8 cellular contexts compared by ENCODE assay signal in genomic region chr2:73386894-73387636, GRCh38. TPM values are rescaled to one million over a fixed set of nuclear protein-coding genes. Genes with fewer than 3 reads are reported as not detected.
A peak's percentile ranks its signal among the peaks of the same experiment; 100 is the strongest.
DNase-seq lines count a peak whose midpoint lies in the region; ATAC-seq, FAIRE-seq and TF ChIP-seq lines count a peak whose summit lies in the region.

No MANE protein-coding gene starts in this region.

- DNase-seq in activated naive CD4-positive, alpha-beta T cell treated with anti-CD3 and anti-CD28 coated beads for 36 hours = no peak
- DNase-seq in activated naive CD4-positive, alpha-beta T cell treated with Interleukin-2 at 50 U/mL for 16 hours = no peak
- DNase-seq in HepG2 (ENCODE audit: low spot score) (no peak), upper lobe of left lung (no peak), DMS153 (lab: John Stamatoyannopoulos, UW) (no peak), occipital lobe (lab: John Stamatoyannopoulos, UW) (no peak), ACHN (no peak)

- H3K36me3 Mint-ChIP-seq in activated naive CD4-positive, alpha-beta T cell treated with anti-CD3 and anti-CD28 coated beads for 36 hours (ENCODE audit: low read depth) = peaks cover 11% of the 10 kb centered on the region
- H3K36me3 Mint-ChIP-seq in activated T-helper 17 cell treated with anti-CD3 and anti-CD28 coated beads, Interleukin-2, amount 50 U/mL, for 72 hours (ENCODE audit: low read depth) = peaks cover 5% of the 10 kb centered on the region

- H3K36me3 ChIP-seq in HepG2 (replicated peaks in 1 of 2; ENCODE audit: control insufficient read depth in 1 of 2, insufficient read depth in 2 of 2, low read length in 2 of 2) (no peaks in the 10 kb centered on the region), upper lobe of left lung (no peaks in the 10 kb centered on the region)

- FAIRE-seq in HepG2 (lab: Jason Lieb, UNC) = no peak

- H3K4me1 ChIP-seq in HepG2 (ENCODE audit: insufficient read depth, low read length) = peaks cover 37% of the 10 kb centered on the region
- H3K4me1 ChIP-seq in upper lobe of left lung = peaks cover 7 to 20% (median 13%) of the 10 kb centered on the region in 4 donors

- POLR2A ChIA-PET in HepG2 (lab: Yijun Ruan, JAX) = interaction anchor here (1.4 to 2.2 kb wide), 2 partner anchors 11 to 174 kb away, joined by 3 to 5 read pairs; partner anchors contain the start of gene SMYD5

- H3K27ac ChIP-seq in HepG2 (ENCODE audit: extremely low read length, insufficient read depth, low read length) (peak overlapping the region; percentile 88), upper lobe of left lung (peak overlapping the region in 3 of 4 donors; percentile 76 to 89 (median 86))

- in situ Hi-C loops in HepG2 (cut with HindIII; ENCODE audit: extremely low pct_ligation_motif_present, low pct_unique_long_range_greater_than_20kb) = no loop called here
- in situ Hi-C loops in ACHN (cut with HindIII; ENCODE audit: low pct_ligation_motif_present, low pct_unique_long_range_greater_than_20kb, low sequenced_read_pairs) = no loop called here

- H3K79me2 ChIP-seq in HepG2 (ENCODE audit: insufficient read depth, low read length) = peaks cover 42% of the 10 kb centered on the region

- H3K9me3 Mint-ChIP-seq in activated naive CD4-positive, alpha-beta T cell treated with anti-CD3 and anti-CD28 coated beads for 36 hours = no peaks in the 10 kb centered on the region
- H3K9me3 Mint-ChIP-seq in activated T-helper 17 cell treated with anti-CD3 and anti-CD28 coated beads, Interleukin-2, amount 50 U/mL, for 72 hours = no peaks in the 10 kb centered on the region

- CTCF ChIA-PET in activated naive CD4-positive, alpha-beta T cell treated with anti-CD3 and anti-CD28 coated beads for 36 hours (lab: Charles Lee) = interaction anchor here (0.9 kb wide), 1 partner anchor 97 kb away, joined by 3 read pairs; no protein-coding TSS in a partner anchor
- CTCF ChIA-PET in HepG2 (lab: Yijun Ruan, JAX; ENCODE audit: low intra/inter-chr PET ratio, low total read pairs) = no interaction called here

- H3K4me1 Mint-ChIP-seq in activated naive CD4-positive, alpha-beta T cell treated with anti-CD3 and anti-CD28 coated beads for 36 hours (ENCODE audit: low read depth) = peaks cover 35% of the 10 kb centered on the region
- peaks cover 25% of the 10 kb centered on the region for H3K4me1 Mint-ChIP-seq in activated T-helper 17 cell treated with anti-CD3 and anti-CD28 coated beads, Interleukin-2, amount 50 U/mL, for 72 hours

- no TSS peak for BruUV-seq in HepG2 (replicated peaks; lab: Mats Ljungman, UMichigan)

- TF ChIP-seq CTCF in HepG2 (CRISPR knock-in tag; IDR thresholded peaks at IDR 0.05) (no peak), upper lobe of left lung (IDR thresholded peaks at IDR 0.05) (no peak)

- peak overlapping the region; percentile 94 for H3K4me2 ChIP-seq in HepG2 (ENCODE audit: low read depth, low read length)

- H3K27me3 Mint-ChIP-seq in activated naive CD4-positive, alpha-beta T cell treated with anti-CD3 and anti-CD28 coated beads for 36 hours (ENCODE audit: low read depth) = no peaks in the 10 kb centered on the region
- no peaks in the 10 kb centered on the region for H3K27me3 Mint-ChIP-seq in activated T-helper 17 cell treated with anti-CD3 and anti-CD28 coated beads, Interleukin-2, amount 50 U/mL, for 72 hours

- intact Hi-C loops in activated naive CD4-positive, alpha-beta T cell treated with anti-CD3 and anti-CD28 coated beads for 36 hours (cut with micrococcal nuclease) = loop anchor here (1.0 to 10.0 kb wide), 5 partner anchors 215 to 1448 kb away; partner anchors contain the start of genes DGUOK and HK2
- intact Hi-C loops in HepG2 (cut with micrococcal nuclease; ENCODE audit: unreplicated experiment) = loop anchor here (10.0 kb wide), 1 partner anchor 172 kb away; the partner anchor contains the start of gene SMYD5

- H3K9ac ChIP-seq in HepG2 (ENCODE audit: insufficient read depth, low read depth, low read length) = peak overlapping the region; percentile 89

- H4K20me1 ChIP-seq in HepG2 (ENCODE audit: insufficient read depth, low read length) = no peaks in the 10 kb centered on the region

- TF ChIP-seq POLR2A in HepG2 (IDR thresholded peaks at IDR 0.05; ENCODE audit: insufficient read depth in 1 of 2, low read depth in 2 of 2, low read length in 2 of 2) = no peak
- TF ChIP-seq POLR2A in upper lobe of left lung (IDR thresholded peaks at IDR 0.05) = no peak

- no peak for TF ChIP-seq EP300 in HepG2 (IDR thresholded peaks at IDR 0.05; ENCODE audit: low read depth in 2 of 2, low read length in 2 of 2)
- no peak for TF ChIP-seq EP300 in HepG2 (CRISPR knock-in tag; IDR thresholded peaks at IDR 0.05; ENCODE audit: borderline replicate concordance)
- TF ChIP-seq EP300 in upper lobe of left lung (IDR thresholded peaks at IDR 0.05) = no peak

- TF ChIP-seq RAD21 in HepG2 (CRISPR knock-in tag; IDR thresholded peaks at IDR 0.05) = no peak

- no peak overlapping the region for H2AFZ ChIP-seq in HepG2 (ENCODE audit: low read length)

- 21% methylated on average over 6 of the region's 6 CpGs for WGBS in HepG2 (ENCODE audit: low lambda C conversion rate)
- 21 to 29% methylated on average over 6 of the region's 6 CpGs for WGBS in upper lobe of left lung, 2 donors

- H3K4me3 ChIP-seq in HepG2 (replicated peaks in 1 of 3; ENCODE audit: insufficient read depth in 1 of 3, low read depth in 2 of 3, low read length in 3 of 3) (peak overlapping the region; percentile 85 to 100 (median 99)), upper lobe of left lung (peak overlapping the region; percentile 44 to 87 (median 76))

- H3K27ac Mint-ChIP-seq in activated naive CD4-positive, alpha-beta T cell treated with anti-CD3 and anti-CD28 coated beads for 36 hours = peak overlapping the region; percentile 86
- H3K27ac Mint-ChIP-seq in activated T-helper 17 cell treated with anti-CD3 and anti-CD28 coated beads, Interleukin-2, amount 50 U/mL, for 72 hours = peak overlapping the region; percentile 81

- no peaks in the 10 kb centered on the region for H3K9me3 ChIP-seq in HepG2 (ENCODE audit: low read length)
- no peaks in the 10 kb centered on the region for H3K9me3 ChIP-seq in upper lobe of left lung

- H3K27me3 ChIP-seq in HepG2 (ENCODE audit: control insufficient read depth in 1 of 2, insufficient read depth in 2 of 2, low read length in 2 of 2) = peaks cover 0 to 10% of the 10 kb centered on the region in 2 experiments; a peak in 3 of 5 replicates
- no peaks in the 10 kb centered on the region for H3K27me3 ChIP-seq in upper lobe of left lung

- peak overlapping the region; percentile 92 for H3K4me3 Mint-ChIP-seq in activated naive CD4-positive, alpha-beta T cell treated with anti-CD3 and anti-CD28 coated beads for 36 hours
- peak overlapping the region; percentile 88 for H3K4me3 Mint-ChIP-seq in activated T-helper 17 cell treated with anti-CD3 and anti-CD28 coated beads, Interleukin-2, amount 50 U/mL, for 72 hours

- ATAC-seq in activated T-helper 17 cell treated with anti-CD3 and anti-CD28 coated beads, Interleukin-2, amount 50 U/mL, for 72 hours (replicated peaks) = no peak
- ATAC-seq in HepG2 = no peak
- no peak for ATAC-seq in upper lobe of left lung (ENCODE audit: low FRiP score in 2 of 2)

TF ChIP-seq in HepG2, 621 proteins besides CTCF, POLR2A, EP300 and RAD21 (continues in another document):
- TF ChIP-seq ZNF891 (CRISPR knock-in tag; IDR thresholded peaks at IDR 0.05) (no peak), ZKSCAN5 (CRISPR knock-in tag; IDR thresholded peaks at IDR 0.05) (no peak), ZNF33A (CRISPR knock-in tag; IDR thresholded peaks at IDR 0.05; ENCODE audit: borderline replicate concordance) (no peak), MTA1 (CRISPR knock-in tag; IDR thresholded peaks at IDR 0.05; ENCODE audit: borderline replicate concordance) (no peak)

RNA-seq across cellular contexts. Expression of gene ALMS1, which starts 1.4 kb away (rescaled TPM):
- total RNA-seq in activated naive CD4-positive, alpha-beta T cell treated with anti-CD3 and anti-CD28 coated beads for 36 hours = 10 to 100 TPM; 15.4 to 15.8 TPM
- total RNA-seq in activated T-helper 17 cell treated with anti-CD3 and anti-CD28 coated beads, Interleukin-2, amount 50 U/mL, for 72 hours = 10 to 100 TPM; 16.3 to 20.2 TPM
- 21.2 and 28.8 TPM in 2 replicates for total RNA-seq in HepG2 (2016; rRNA removed; fragmentation: Illumina TruSeq; extraction: Trizol)
- 5.0 and 6.5 TPM in 2 replicates for total RNA-seq in HepG2 (2016; cell fraction: cytosol; rRNA removed; fragmentation: Illumina TruSeq; extraction: Trizol; ENCODE audit: low read depth)
- total RNA-seq in HepG2 (2016; cell fraction: insoluble cytoplasmic fraction; rRNA removed; fragmentation: Illumina TruSeq; extraction: Trizol) = 20.9 and 30.9 TPM in 2 replicates
- 10.1 and 12.8 TPM in 2 replicates for total RNA-seq in HepG2 (2016; cell fraction: membrane; rRNA removed; fragmentation: Illumina TruSeq; extraction: Trizol)
- total RNA-seq in HepG2 (2016; cell fraction: nucleus; rRNA removed; fragmentation: Illumina TruSeq; extraction: Trizol) = 31.3 and 34.3 TPM in 2 replicates
- 12.9 and 13.2 TPM in 2 replicates for polyA plus RNA-seq in HepG2 (2011; rRNA removed)
- polyA plus RNA-seq in HepG2 (2011; cell fraction: cytosol; rRNA removed) = 10.0 and 28.2 TPM in 2 replicates
- polyA plus RNA-seq in HepG2 (2011; cell fraction: nucleus; rRNA removed) = 8.8 and 9.1 TPM in 2 replicates
- 7.7 and 8.8 TPM in 2 replicates for polyA plus RNA-seq in HepG2 (2012)
- 1.5 and 2.1 TPM in 2 replicates for polyA plus RNA-seq in HepG2 (2016; cell fraction: cytosol; fragmentation: Illumina TruSeq; extraction: Trizol; ENCODE audit: low read depth)
- 20.0 and 21.7 TPM in 2 replicates for polyA plus RNA-seq in HepG2 (2016; cell fraction: insoluble cytoplasmic fraction; fragmentation: Illumina TruSeq; extraction: Trizol; ENCODE audit: low read depth)
- 2.8 and 3.2 TPM in 2 replicates for polyA plus RNA-seq in HepG2 (2016; cell fraction: membrane; fragmentation: Illumina TruSeq; extraction: Trizol; ENCODE audit: low read depth)
- 13.2 and 16.7 TPM in 2 replicates for polyA plus RNA-seq in HepG2 (2016; cell fraction: nucleus; fragmentation: Illumina TruSeq; extraction: Trizol; ENCODE audit: insufficient read depth, low read depth)
- 19.9 and 40.3 TPM in 2 replicates for polyA minus RNA-seq in HepG2 (2011; rRNA and poly(A)+ RNA removed; ENCODE audit: low replicate concordance)
- 15.1 and 17.3 TPM in 2 replicates for polyA minus RNA-seq in HepG2 (2011; cell fraction: cytosol; rRNA and poly(A)+ RNA removed)
- polyA minus RNA-seq in HepG2 (2011; cell fraction: nucleus; rRNA and poly(A)+ RNA removed) = 76.7 and 95.1 TPM in 2 replicates
- total RNA-seq in upper lobe of left lung = 10 to 100 TPM; 15.2 to 56.6 (median 25.7) TPM
- total RNA-seq in occipital lobe = 76.0 TPM
